ENCODE assay signal across 29 cellular contexts in the genomic region with DNA sequence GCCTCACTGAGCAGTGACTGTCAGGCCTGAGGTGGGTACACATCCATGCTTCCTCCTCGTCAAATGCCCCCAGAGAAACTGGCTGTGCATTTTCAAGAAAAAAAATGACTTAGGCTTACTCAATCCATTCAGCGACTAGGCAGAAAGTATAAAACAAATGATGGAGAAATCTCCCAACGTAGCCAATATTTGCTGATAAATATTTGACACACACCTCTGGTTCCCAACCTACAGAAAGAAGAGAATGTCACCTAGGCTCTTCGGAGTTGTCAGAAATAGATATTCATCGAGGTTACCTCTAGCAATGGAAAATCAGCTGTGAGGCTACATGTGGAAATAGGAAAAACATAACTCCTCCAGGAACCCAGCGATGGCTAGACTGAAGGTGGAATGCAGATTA. TPM values are rescaled to one million over a fixed set of nuclear protein-coding genes. Genes with fewer than 3 reads are reported as not detected.
"Had no signal": no experiment of that assay in that cellular context is flagged by ENCODE, and none has a peak within 500 bp of the region (broad histone marks: within the 10 kb centered on the region; RNA-seq: fewer than 3 reads in every experiment).

No MANE protein-coding gene starts in this region.

- H3K9ac ChIP-seq: parathyroid adenoma had no signal

- H3K4me1 ChIP-seq: psoas muscle, spleen, suprapubic skin, testis, tibial artery, transverse colon, upper lobe of right lung, uterus had no signal

- H3K27ac ChIP-seq: ovary, parathyroid adenoma, psoas muscle, skin epidermis, spleen, suprapubic skin, testis, tibial artery, transverse colon, upper lobe of right lung, uterus had no signal

- DNase-seq: naive thymus-derived CD8-positive, alpha-beta T cell; nephron progenitor cell; occipital lobe; ovary; posterior cingulate gyrus; psoas muscle; right cardiac atrium; spleen; stimulated activated CD4-positive, alpha-beta T cell treated with anti-CD3 and anti-CD28 coated beads, Interleukin-12 subunit alpha, Interleukin-12 subunit beta, amount 100 ng/mL, for 4 hours; stimulated activated CD4-positive, alpha-beta T cell treated with anti-CD3 and anti-CD28 coated beads, Interleukin-1b, Interleukin-23, amount 100 ng/mL, for 48 hours; stimulated activated CD4-positive, alpha-beta T cell treated with anti-CD3 and anti-CD28 coated beads, Interleukin-4, amount 100 ng/mL, for 1 hour; stimulated activated CD4-positive, alpha-beta T cell treated with anti-CD3 and anti-CD28 coated beads, Interleukin-4, amount 100 ng/mL, for 4 hours; stimulated activated CD8-positive, alpha-beta memory T cell treated with anti-CD3 and anti-CD28 coated beads, Interleukin-4, amount 100 ng/mL, for 48 hours; stimulated activated naive CD4-positive, alpha-beta T cell; stimulated activated naive CD8-positive, alpha-beta T cell treated with anti-CD3 and anti-CD28 coated beads, Interleukin-15, amount 100 ng/mL, for 72 hours; stimulated activated naive CD8-positive, alpha-beta T cell treated with anti-CD3 and anti-CD28 coated beads, Interleukin-15, Interleukin-2, amounts not matched to agents 100 U/mL and 50 U/mL, for 24 hours; substantia nigra; testis; tibial artery; transverse colon; upper lobe of right lung; uterus had no signal

- H3K36me3 ChIP-seq: ovary, spleen, suprapubic skin, tibial artery, transverse colon, upper lobe of right lung, uterus had no signal

- ATAC-seq: naive thymus-derived CD8-positive, alpha-beta T cell; natural killer cell treated with Interleukin-12 subunit alpha and Interleukin-12 subunit beta and Interleukin-15 and Interleukin-18, amount 100 ng/mL, for 72 hours; psoas muscle; right cardiac atrium; sciatic nerve; stimulated activated memory B cell treated with anti-CD40 and anti-IgM and Interleukin-4, amounts not matched to agents 10 μg/mL and 1 μg/mL and 100 μg/mL, for 72 hours; stimulated activated naive CD8-positive, alpha-beta T cell treated with anti-CD3 and anti-CD28 coated beads, Interleukin-15, amount 100 ng/mL, for 72 hours; stimulated activated naive CD8-positive, alpha-beta T cell treated with anti-CD3 and anti-CD28 coated beads, Interleukin-15, Interleukin-2, amounts not matched to agents 100 U/mL and 50 U/mL, for 24 hours; upper lobe of right lung had no signal

- H3K79me2 ChIP-seq: parathyroid adenoma had no signal

- H3K9me3 ChIP-seq: ovary, psoas muscle, spleen, suprapubic skin, testis, tibial artery, transverse colon, upper lobe of right lung, uterus had no signal

- H3K27me3 ChIP-seq: ovary, spleen, suprapubic skin, testis, tibial artery, transverse colon, upper lobe of right lung, uterus had no signal

- H3K4me2 ChIP-seq: smooth muscle cell had no signal

- H3K4me3 ChIP-seq: ovary, psoas muscle, skin epidermis, smooth muscle cell, spleen, suprapubic skin, testis, tibial artery, transverse colon, upper lobe of right lung, uterus had no signal

RNA-seq across cellular contexts. Expression of a gene that starts 12.4 kb away (rescaled TPM):
- total RNA-seq: naive thymus-derived CD8-positive, alpha-beta T cell; natural killer cell treated with Interleukin-12 subunit alpha and Interleukin-12 subunit beta and Interleukin-15 and Interleukin-18, amount 100 ng/mL, for 72 hours had no signal
- polyA plus RNA-seq: naive thymus-derived CD8-positive, alpha-beta T cell had no signal
